In genomic region chr22:23767303-23767672, GRCh38 we compare ENCODE assay signal across 7 cellular contexts. TPM values are rescaled to one million over a fixed set of nuclear protein-coding genes. Genes with fewer than 3 reads are reported as not detected.
DNase-seq lines count a peak whose midpoint lies in the region; ATAC-seq, FAIRE-seq and TF ChIP-seq lines count a peak whose summit lies in the region.

No MANE protein-coding gene starts in this region.

- TF ChIP-seq RAD21 in K562 (CRISPR knock-in tag; conservative IDR thresholded peaks at IDR 0.05 in 1 of 2, IDR thresholded peaks at IDR 0.05 in 1 of 2), result no peak

- no peak for TF ChIP-seq CTCF in K562 (IDR thresholded peaks at IDR 0.05 in 2 of 3, conservative IDR thresholded peaks at IDR 0.05 in 1 of 3; ENCODE audit: insufficient read depth in 2 of 3, low read depth in 1 of 3, low read length in 3 of 3)

- peak overlapping the region; percentile 88 for H3K4me3 ChIP-seq in Karpas-422 (ENCODE audit: low read length)
- H3K4me3 ChIP-seq in K562, result peak overlapping the region; percentile 70

- TF ChIP-seq EP300 in K562 (IDR thresholded peaks at IDR 0.05; ENCODE audit: low read length), result no peak

- H3K4me1 ChIP-seq in Karpas-422 (ENCODE audit: low read length), result peaks cover 83% of the 10 kb centered on the region
- H3K4me1 ChIP-seq in K562 (replicated peaks in 1 of 2; ENCODE audit: control insufficient read depth in 2 of 2, insufficient read depth in 2 of 2, low read length in 2 of 2), result peaks cover 27 to 58% of the 10 kb centered on the region in 2 experiments; a peak in 4 of 5 replicates

- no peak overlapping the region for H2AFZ ChIP-seq in Karpas-422 (ENCODE audit: low read length)
- H2AFZ ChIP-seq in K562 (ENCODE audit: low read depth, low read length), result no peak overlapping the region

- intact Hi-C loops in K562 (cut with micrococcal nuclease), result loop anchor here (2.0 to 10.0 kb wide), 3 partner anchors 80 to 224 kb away; no protein-coding TSS in a partner anchor
- intact Hi-C loops in left colon (cut with DNase I, micrococcal nuclease), result loop anchor here (5.0 to 10.0 kb wide), 2 partner anchors 78 to 85 kb away; no protein-coding TSS in a partner anchor

- H3K9me3 ChIP-seq in Karpas-422 (ENCODE audit: low read length) (no peaks in the 10 kb centered on the region), K562 (replicated peaks; ENCODE audit: control insufficient read depth, insufficient read depth, low read depth, low read length) (no peaks in the 10 kb centered on the region)

- H3K36me3 ChIP-seq in Karpas-422 (ENCODE audit: insufficient read depth, low read length) (peaks cover 28% of the 10 kb centered on the region), K562 (ENCODE audit: control insufficient read depth, insufficient read depth, low read length) (peaks cover 24% of the 10 kb centered on the region)

- peak overlapping the region; percentile 97 for H3K27ac ChIP-seq in Karpas-422 (ENCODE audit: low read length)
- H3K27ac ChIP-seq in K562 (ENCODE audit: extremely low read depth, low read depth, low read length), result peak overlapping the region; percentile 98
- peak overlapping the region; percentile 93 for H3K27ac ChIP-seq in temporal lobe (ENCODE audit: low read depth, low read length)

- in situ Hi-C loops in K562 (cut with MboI), result no loop called here

- H3K9ac ChIP-seq in Karpas-422 (ENCODE audit: low read length) (peak overlapping the region; percentile 99), K562 (ENCODE audit: insufficient read depth in 1 of 2, low read depth in 2 of 2, low read length in 2 of 2) (peak overlapping the region; percentile 95 to 98)

- DNase-seq in Karpas-422 (no peak), K562 (ENCODE audit: extremely low read depth in 1 of 4, low spot score in 3 of 4) (peak in 1 of 4 experiments; percentile 72), left colon (no peak), 8988T (no peak)

- H4K20me1 ChIP-seq in Karpas-422 (ENCODE audit: insufficient read depth, low read depth, low read length), result peaks cover 16% of the 10 kb centered on the region
- H4K20me1 ChIP-seq in K562 (replicated peaks; ENCODE audit: control insufficient read depth, insufficient read depth, low read length), result peaks cover 23% of the 10 kb centered on the region

- BruUV-seq in K562 (replicated peaks; lab: Mats Ljungman, UMichigan), result no TSS peak

- no peaks in the 10 kb centered on the region for H3K9me2 ChIP-seq in Karpas-422 (replicated peaks; ENCODE audit: insufficient read depth, low read length)

- TF ChIP-seq POLR2A in K562 (conservative IDR thresholded peaks at IDR 0.05), result no peak

- peak; percentile 8 for ATAC-seq in K562
- peak; percentile 6 for ATAC-seq in left colon
- ATAC-seq in HG02970 (IDR thresholded peaks at IDR 0.05; ENCODE audit: low FRiP score, unreplicated experiment), result no peak
- no peak for ATAC-seq in HG02938 (IDR thresholded peaks at IDR 0.05; ENCODE audit: unreplicated experiment)

- CTCF ChIA-PET in K562 (lab: Yijun Ruan, JAX; ENCODE audit: low intra/inter-chr PET ratio), result interaction anchor here (2.7 kb wide), 1 partner anchor 82 kb away, joined by 15 read pairs; no protein-coding TSS in a partner anchor

- H3K27me3 ChIP-seq in Karpas-422 (ENCODE audit: low read length) (no peaks in the 10 kb centered on the region), K562 (ENCODE audit: control insufficient read depth in 2 of 2, insufficient read depth in 2 of 2, low read length in 2 of 2) (no peaks in the 10 kb centered on the region)

- FAIRE-seq in K562 (lab: Jason Lieb, UNC), result no peak

- H3K79me2 ChIP-seq in Karpas-422 (ENCODE audit: low read length), result peaks cover 23% of the 10 kb centered on the region
- H3K79me2 ChIP-seq in K562 (ENCODE audit: control insufficient read depth, insufficient read depth, low read length), result peaks cover 34% of the 10 kb centered on the region

- peaks cover 6% of the 10 kb centered on the region for H3K9me1 ChIP-seq in K562 (ENCODE audit: control insufficient read depth, insufficient read depth, low read length)

- POLR2A ChIA-PET in K562 (lab: Yijun Ruan, JAX), result interaction anchor here (0.6 to 1.0 kb wide), 5 partner anchors 14 to 189 kb away, joined by 3 to 4 read pairs (median 3); no protein-coding TSS in a partner anchor

- WGBS in K562 (ENCODE audit: insufficient coverage, low coverage, missing lambda C conversion rate), result 0% methylated on average over 10 of the region's 27 CpGs

- H3K4me2 ChIP-seq in Karpas-422 (ENCODE audit: low read depth, low read length, poor library complexity, severe bottlenecking) (peak overlapping the region; percentile 87), K562 (ENCODE audit: insufficient read depth, low read length) (peak overlapping the region; percentile 94)

RNA-seq across cellular contexts. Expression of gene CHCHD10, which starts 0.5 kb away (rescaled TPM):
- total RNA-seq in Karpas-422 (2014; rRNA removed; shearing (Covaris generic); ENCODE audit: low replicate concordance), result 115 and 220 TPM in 2 replicates
- 6.7 and 22.5 TPM in 2 replicates for total RNA-seq in K562 (2011; cell fraction: chromatin; rRNA removed; ENCODE audit: low replicate concordance)
- total RNA-seq in K562 (2011; cell fraction: nucleolus; rRNA removed), result 36.1 and 36.9 TPM in 2 replicates
- total RNA-seq in K562 (2011; cell fraction: nucleoplasm; rRNA removed), result 31.7 and 48.8 TPM in 2 replicates
- 84.9 and 214 TPM in 2 replicates for total RNA-seq in K562 (2014; rRNA removed)
- 76.4 and 102 TPM in 2 replicates for total RNA-seq in K562 (2014; rRNA removed; fragmentation: Illumina TruSeq; extraction: Trizol)
- total RNA-seq in K562 (2015; rRNA removed; fragmentation: Illumina TruSeq; extraction: Trizol), result 124 and 130 TPM in 2 replicates
- 270 and 292 TPM in 2 replicates for total RNA-seq in K562 (2021)
- polyA plus RNA-seq in K562 (2011; rRNA removed), result 51.1 and 51.8 TPM in 2 replicates
- polyA plus RNA-seq in K562 (2011; cell fraction: cytosol; rRNA removed), result 124 and 209 TPM in 2 replicates
- polyA plus RNA-seq in K562 (2011; cell fraction: nucleus; rRNA removed), result 58.5 and 83.9 TPM in 2 replicates
- 252 and 257 TPM in 2 replicates for polyA plus RNA-seq in K562 (2012)
- polyA plus RNA-seq in K562 (2014; fragmentation: Illumina TruSeq; extraction: Trizol), result 157 and 178 TPM in 2 replicates
- 10 to 100 TPM; 15.2 to 41.0 TPM for polyA plus RNA-seq in K562 (2014; fragmentation: Nextera tagmentation; extraction: Ambion mirVana)
- polyA plus RNA-seq in K562 (2014; rRNA removed), result 159 and 170 TPM in 2 replicates
- 17.5 and 34.7 TPM in 2 replicates for polyA minus RNA-seq in K562 (2011; rRNA and poly(A)+ RNA removed)
- polyA minus RNA-seq in K562 (2011; cell fraction: cytosol; rRNA and poly(A)+ RNA removed), result 133 and 155 TPM in 2 replicates
- polyA minus RNA-seq in K562 (2011; cell fraction: nucleus; rRNA and poly(A)+ RNA removed), result 8.6 and 19.1 TPM in 2 replicates
- total RNA-seq in left colon, result 100 to 1,000 TPM; 413 to 538 TPM
- 5.4 TPM for total RNA-seq in temporal lobe

RNA-seq across cellular contexts. Expression of gene C22orf15, which starts 4.5 kb away (rescaled TPM):
- total RNA-seq in Karpas-422 (2014; rRNA removed; shearing (Covaris generic); ENCODE audit: low replicate concordance), result not detected in 2 replicates
- total RNA-seq in K562 (2011; cell fraction: chromatin; rRNA removed; ENCODE audit: low replicate concordance), result not detected in 2 replicates
- not detected in 2 replicates for total RNA-seq in K562 (2011; cell fraction: nucleolus; rRNA removed)
- not detected in 2 replicates for total RNA-seq in K562 (2011; cell fraction: nucleoplasm; rRNA removed)
- not detected in 2 replicates for total RNA-seq in K562 (2014; rRNA removed)
- not detected in 2 replicates for total RNA-seq in K562 (2014; rRNA removed; fragmentation: Illumina TruSeq; extraction: Trizol)
- not detected in 2 replicates for total RNA-seq in K562 (2015; rRNA removed; fragmentation: Illumina TruSeq; extraction: Trizol)
- total RNA-seq in K562 (2021), result not detected in 2 replicates
- not detected in 2 replicates for polyA plus RNA-seq in K562 (2011; rRNA removed)
- not detected in 2 replicates for polyA plus RNA-seq in K562 (2011; cell fraction: cytosol; rRNA removed)
- not detected in 2 replicates for polyA plus RNA-seq in K562 (2011; cell fraction: nucleus; rRNA removed)
- 0.21 and 0.57 TPM in 2 replicates for polyA plus RNA-seq in K562 (2012)
- polyA plus RNA-seq in K562 (2014; fragmentation: Illumina TruSeq; extraction: Trizol), result not detected in 2 replicates
- not detected for polyA plus RNA-seq in K562 (2014; fragmentation: Nextera tagmentation; extraction: Ambion mirVana)
- polyA plus RNA-seq in K562 (2014; rRNA removed), result 0.07 TPM in 1 of 2 replicates, not detected in the other
- not detected in 2 replicates for polyA minus RNA-seq in K562 (2011; rRNA and poly(A)+ RNA removed)
- polyA minus RNA-seq in K562 (2011; cell fraction: cytosol; rRNA and poly(A)+ RNA removed), result not detected in 2 replicates
- not detected in 2 replicates for polyA minus RNA-seq in K562 (2011; cell fraction: nucleus; rRNA and poly(A)+ RNA removed)
- total RNA-seq in left colon, result not detected
- total RNA-seq in temporal lobe, result 0.25 TPM

RNA-seq across cellular contexts. Expression of gene MMP11, which starts 5.4 kb away (rescaled TPM):
- 48.2 and 84.2 TPM in 2 replicates for total RNA-seq in Karpas-422 (2014; rRNA removed; shearing (Covaris generic); ENCODE audit: low replicate concordance)
- 1.4 and 1.9 TPM in 2 replicates for total RNA-seq in K562 (2011; cell fraction: chromatin; rRNA removed; ENCODE audit: low replicate concordance)
- 2.0 and 2.7 TPM in 2 replicates for total RNA-seq in K562 (2011; cell fraction: nucleolus; rRNA removed)
- 1.6 and 3.4 TPM in 2 replicates for total RNA-seq in K562 (2011; cell fraction: nucleoplasm; rRNA removed)
- total RNA-seq in K562 (2014; rRNA removed) (0.57 and 1.4 TPM in 2 replicates), K562 (2014; rRNA removed; fragmentation: Illumina TruSeq; extraction: Trizol) (0.13 and 0.25 TPM in 2 replicates), K562 (2015; rRNA removed; fragmentation: Illumina TruSeq; extraction: Trizol) (0.14 and 0.15 TPM in 2 replicates), K562 (2021) (0.58 and 1.4 TPM in 2 replicates), left colon (1 to 10 TPM; 1.6 to 4.6 TPM), temporal lobe (12.8 TPM)
- polyA plus RNA-seq in K562 (2011; rRNA removed) (1.1 and 1.3 TPM in 2 replicates), K562 (2014; fragmentation: Illumina TruSeq; extraction: Trizol) (0.25 and 1.2 TPM in 2 replicates), K562 (2014; fragmentation: Nextera tagmentation; extraction: Ambion mirVana) (not detected), K562 (2014; rRNA removed) (0.40 and 1.8 TPM in 2 replicates)
- polyA plus RNA-seq in K562 (2011; cell fraction: cytosol; rRNA removed), result 1.0 and 1.4 TPM in 2 replicates
- polyA plus RNA-seq in K562 (2011; cell fraction: nucleus; rRNA removed), result 2.5 and 3.4 TPM in 2 replicates
- polyA plus RNA-seq in K562 (2012), result 0.51 and 1.1 TPM in 2 replicates
- 0.46 and 0.51 TPM in 2 replicates for polyA minus RNA-seq in K562 (2011; rRNA and poly(A)+ RNA removed)
- 0.57 TPM in 1 of 2 replicates, not detected in the other for polyA minus RNA-seq in K562 (2011; cell fraction: cytosol; rRNA and poly(A)+ RNA removed)
- 0.78 and 1.2 TPM in 2 replicates for polyA minus RNA-seq in K562 (2011; cell fraction: nucleus; rRNA and poly(A)+ RNA removed)

RNA-seq across cellular contexts. Expression of gene VPREB3, which starts 13.1 kb away (rescaled TPM):
- 321 and 642 TPM in 2 replicates for total RNA-seq in Karpas-422 (2014; rRNA removed; shearing (Covaris generic); ENCODE audit: low replicate concordance)
- total RNA-seq in K562 (2011; cell fraction: chromatin; rRNA removed; ENCODE audit: low replicate concordance), result not detected in 2 replicates
- total RNA-seq in K562 (2011; cell fraction: nucleolus; rRNA removed), result not detected in 2 replicates
- total RNA-seq in K562 (2011; cell fraction: nucleoplasm; rRNA removed), result not detected in 2 replicates
- total RNA-seq in K562 (2014; rRNA removed), result not detected in 2 replicates
- total RNA-seq in K562 (2014; rRNA removed; fragmentation: Illumina TruSeq; extraction: Trizol), result not detected in 2 replicates
- total RNA-seq in K562 (2015; rRNA removed; fragmentation: Illumina TruSeq; extraction: Trizol), result not detected in 2 replicates
- total RNA-seq in K562 (2021), result 0.71 TPM in 1 of 2 replicates, not detected in the other
- 0.20 TPM in 1 of 2 replicates, not detected in the other for polyA plus RNA-seq in K562 (2011; rRNA removed)
- polyA plus RNA-seq in K562 (2011; cell fraction: cytosol; rRNA removed), result not detected in 2 replicates
- 0.41 TPM in 1 of 2 replicates, not detected in the other for polyA plus RNA-seq in K562 (2011; cell fraction: nucleus; rRNA removed)
- polyA plus RNA-seq in K562 (2012), result 0.14 and 0.50 TPM in 2 replicates
- polyA plus RNA-seq in K562 (2014; fragmentation: Illumina TruSeq; extraction: Trizol), result not detected in 2 replicates
- under 1 TPM in 1 of 2 experiments, not detected in 1; 0.14 TPM for polyA plus RNA-seq in K562 (2014; fragmentation: Nextera tagmentation; extraction: Ambion mirVana)
- not detected in 2 replicates for polyA plus RNA-seq in K562 (2014; rRNA removed)
- polyA minus RNA-seq in K562 (2011; rRNA and poly(A)+ RNA removed), result not detected in 2 replicates
- polyA minus RNA-seq in K562 (2011; cell fraction: cytosol; rRNA and poly(A)+ RNA removed), result not detected in 2 replicates
- polyA minus RNA-seq in K562 (2011; cell fraction: nucleus; rRNA and poly(A)+ RNA removed), result not detected in 2 replicates
- total RNA-seq in left colon, result 1 to 10 TPM in 1 of 2 donors, under 1 TPM in 1; 0.61 to 1.1 TPM
- total RNA-seq in temporal lobe, result not detected

RNA-seq across cellular contexts. Expression of gene ZNF70, which starts 16.4 kb away (rescaled TPM):
- total RNA-seq in Karpas-422 (2014; rRNA removed; shearing (Covaris generic); ENCODE audit: low replicate concordance), result 8.5 and 12.0 TPM in 2 replicates
- 8.5 and 13.1 TPM in 2 replicates for total RNA-seq in K562 (2011; cell fraction: chromatin; rRNA removed; ENCODE audit: low replicate concordance)
- total RNA-seq in K562 (2011; cell fraction: nucleolus; rRNA removed), result 4.9 and 5.3 TPM in 2 replicates
- total RNA-seq in K562 (2011; cell fraction: nucleoplasm; rRNA removed), result 8.3 and 11.4 TPM in 2 replicates
- 1.4 and 1.8 TPM in 2 replicates for total RNA-seq in K562 (2014; rRNA removed)
- 2.3 TPM in 2 replicates for total RNA-seq in K562 (2014; rRNA removed; fragmentation: Illumina TruSeq; extraction: Trizol)
- total RNA-seq in K562 (2015; rRNA removed; fragmentation: Illumina TruSeq; extraction: Trizol), result 2.4 and 2.5 TPM in 2 replicates
- 3.2 and 3.3 TPM in 2 replicates for total RNA-seq in K562 (2021)
- 0.57 and 0.58 TPM in 2 replicates for polyA plus RNA-seq in K562 (2011; rRNA removed)
- polyA plus RNA-seq in K562 (2011; cell fraction: cytosol; rRNA removed), result 0.72 and 0.84 TPM in 2 replicates
- polyA plus RNA-seq in K562 (2011; cell fraction: nucleus; rRNA removed), result 2.0 and 2.6 TPM in 2 replicates
- 0.99 and 1.2 TPM in 2 replicates for polyA plus RNA-seq in K562 (2012)
- 1.3 and 1.5 TPM in 2 replicates for polyA plus RNA-seq in K562 (2014; fragmentation: Illumina TruSeq; extraction: Trizol)
- under 1 TPM; 0.14 to 0.18 TPM for polyA plus RNA-seq in K562 (2014; fragmentation: Nextera tagmentation; extraction: Ambion mirVana)
- polyA plus RNA-seq in K562 (2014; rRNA removed), result 1.1 and 1.3 TPM in 2 replicates
- 1.2 and 1.5 TPM in 2 replicates for polyA minus RNA-seq in K562 (2011; rRNA and poly(A)+ RNA removed)
- 1.5 and 1.7 TPM in 2 replicates for polyA minus RNA-seq in K562 (2011; cell fraction: cytosol; rRNA and poly(A)+ RNA removed)
- polyA minus RNA-seq in K562 (2011; cell fraction: nucleus; rRNA and poly(A)+ RNA removed), result 1.3 and 2.1 TPM in 2 replicates
- 1 to 10 TPM; 3.7 to 3.8 TPM for total RNA-seq in left colon
- total RNA-seq in temporal lobe, result 4.4 TPM

Comparison
In these comparisons a context has a peak if more than half of its experiments do, and no peak if none do; other contexts are left out.
1. ATAC-seq: peak in K562 (single experiment) and left colon (single experiment); none in HG02970 (single experiment) and HG02938 (single experiment).
2. Peak in every context shown above with its lines, with median percentiles within 50 percentile points of each other: H3K27ac ChIP-seq.